8 cellular contexts compared by ENCODE assay signal in genomic region chr15:66802087-66803001, GRCh38.
DNase-seq lines count a peak whose midpoint lies in the region; ATAC-seq and TF ChIP-seq lines count a peak whose summit lies in the region.
"Had no signal": no experiment of that assay in that cellular context is flagged by ENCODE, and none has a peak within 500 bp of the region (broad histone marks: within the 10 kb centered on the region; RNA-seq: fewer than 3 reads in every experiment).

No MANE protein-coding gene starts in this region.

- WGBS in HUES64: 81% methylated on average over 11 of the region's 12 CpGs

- no peak overlapping the region for H2AFZ ChIP-seq in MM.1S (ENCODE audit: low read length)

- peak overlapping the region; percentile 46; the same call in 1 of the 2 replicates for H3K27ac ChIP-seq in HUES64 (ENCODE audit: low read depth, low read length)
- H3K27ac ChIP-seq in colonic mucosa: peak overlapping the region; percentile 51
- peak overlapping the region; percentile 83 for H3K27ac ChIP-seq in upper lobe of right lung
- H3K27ac ChIP-seq in MM.1S (ENCODE audit: low read length): no peak overlapping the region

- H3K27me3 ChIP-seq in HUES64 (ENCODE audit: insufficient read depth, low read length) (no peaks in the 10 kb centered on the region), colonic mucosa (no peaks in the 10 kb centered on the region), upper lobe of right lung (no peaks in the 10 kb centered on the region), MM.1S (replicated peaks; ENCODE audit: insufficient read depth, low read length) (no peaks in the 10 kb centered on the region)

- DNase-seq in colonic mucosa: no peak
- peak; percentile 67 for DNase-seq in mesenteric fat pad (ENCODE audit: low spot score)
- DNase-seq in upper lobe of right lung: no peak
- DNase-seq in MM.1S: no peak
- DNase-seq in NCI-H524 treated with DMSO at 0.1 percent for 48 hours (lab: John Stamatoyannopoulos, UW): no peak

- no peaks in the 10 kb centered on the region for H3F3A ChIP-seq in MM.1S (ENCODE audit: insufficient read depth, low read length)

- peak overlapping the region; percentile 33; the same call in 1 of the 2 replicates for H3K9ac ChIP-seq in HUES64 (ENCODE audit: low read depth, low read length)
- H3K9ac ChIP-seq in colonic mucosa (ENCODE audit: low read depth in 2 of 2, low read length in 2 of 2): peak overlapping the region in 1 of 2 donors; percentile 24
- no peak overlapping the region for H3K9ac ChIP-seq in MM.1S (ENCODE audit: low read length)

- peaks cover 26% of the 10 kb centered on the region for H3K4me1 ChIP-seq in HUES64 (ENCODE audit: insufficient read depth, low read length)
- H3K4me1 ChIP-seq in colonic mucosa: peaks cover 17% of the 10 kb centered on the region
- H3K4me1 ChIP-seq in upper lobe of right lung: peaks cover 32% of the 10 kb centered on the region
- no peaks in the 10 kb centered on the region for H3K4me1 ChIP-seq in MM.1S (ENCODE audit: low read length)

- TF ChIP-seq CTCF in colonic mucosa (IDR thresholded peaks at IDR 0.05): no peak
- TF ChIP-seq CTCF in upper lobe of right lung (IDR thresholded peaks at IDR 0.05): no peak
- TF ChIP-seq CTCF in MM.1S (IDR thresholded peaks at IDR 0.05; ENCODE audit: low read length): no peak

- H3K4me2 ChIP-seq in MM.1S (ENCODE audit: low read depth, low read length): no peak overlapping the region

- intact Hi-C loops in colonic mucosa (cut with DNase I): no loop called here
- intact Hi-C loops in upper lobe of right lung (cut with DNase I): no loop called here

- H3K36me3 ChIP-seq in HUES64 (ENCODE audit: insufficient read depth, low read length) (no peaks in the 10 kb centered on the region), colonic mucosa (no peaks in the 10 kb centered on the region), upper lobe of right lung (no peaks in the 10 kb centered on the region), MM.1S (replicated peaks; ENCODE audit: insufficient read depth, low read length) (no peaks in the 10 kb centered on the region)

- no peaks in the 10 kb centered on the region for H3K9me2 ChIP-seq in MM.1S (replicated peaks; ENCODE audit: insufficient read depth, low read length)

- no peak for ATAC-seq in upper lobe of right lung
- ATAC-seq in GM18858 (IDR thresholded peaks at IDR 0.05; ENCODE audit: unreplicated experiment): no peak
- ATAC-seq: activated naive CD4-positive, alpha-beta T cell treated with anti-CD3 and anti-CD28 coated beads, Interleukin-2, amount 50 U/mL, for 72 hours had no signal

- H3K9me3 ChIP-seq in HUES64 (ENCODE audit: insufficient read depth, low read depth, low read length) (no peaks in the 10 kb centered on the region), colonic mucosa (no peaks in the 10 kb centered on the region), upper lobe of right lung (no peaks in the 10 kb centered on the region), MM.1S (replicated peaks; ENCODE audit: insufficient read depth, low read length) (no peaks in the 10 kb centered on the region)

- no peaks in the 10 kb centered on the region for H4K20me1 ChIP-seq in MM.1S (ENCODE audit: insufficient read depth, low read length)

- H3K79me2 ChIP-seq in MM.1S (ENCODE audit: low read length): no peaks in the 10 kb centered on the region

- H3K4me3 ChIP-seq in HUES64 (ENCODE audit: low read length): no peak overlapping the region
- no peak overlapping the region for H3K4me3 ChIP-seq in colonic mucosa
- no peak overlapping the region for H3K4me3 ChIP-seq in upper lobe of right lung
- no peak overlapping the region for H3K4me3 ChIP-seq in MM.1S (ENCODE audit: low read length)
